Comparison of ENCODE assay signal across 8 cellular contexts in the genomic region with DNA sequence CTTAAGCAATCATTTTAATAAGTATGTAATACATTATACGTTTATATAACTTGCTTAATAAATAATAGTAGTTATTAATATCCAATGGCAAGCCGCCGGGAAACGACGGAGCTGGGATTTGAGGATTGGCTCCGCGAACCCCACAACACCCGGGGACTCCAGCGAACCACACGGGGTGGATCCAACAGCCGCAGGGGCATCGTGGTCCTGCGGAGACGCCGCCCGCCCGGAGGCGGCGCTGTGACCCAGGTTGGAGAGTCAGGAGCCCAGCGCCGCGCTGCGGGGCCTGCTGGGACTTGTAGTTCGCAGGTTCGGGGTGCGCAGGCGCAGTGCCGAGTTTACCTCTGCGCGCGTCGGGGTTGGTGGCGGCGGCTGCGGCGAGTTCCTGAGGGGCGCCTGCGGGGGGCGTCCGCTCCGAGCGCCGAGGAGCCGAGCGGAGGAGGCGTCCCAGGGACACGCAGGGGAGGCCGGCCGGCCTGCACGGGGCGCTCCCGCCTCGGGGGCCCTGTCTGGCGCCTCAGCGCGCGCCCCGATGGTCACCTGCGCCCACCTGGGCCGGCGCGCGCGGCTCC. TPM values are rescaled to one million over a fixed set of nuclear protein-coding genes. Genes with fewer than 3 reads are reported as not detected.
DNase-seq lines count a peak whose midpoint lies in the region; ATAC-seq and TF ChIP-seq lines count a peak whose summit lies in the region.

A gene (plus strand): TSS at position 329 of the 572 bp plus-strand sequence. CDS start 204 bp downstream, at position 533.

- no peaks in the 10 kb centered on the region for H3K9me3 ChIP-seq in CD4-positive, alpha-beta T cell (ENCODE audit: control insufficient read depth, low read length)
- H3K9me3 ChIP-seq in duodenal mucosa (ENCODE audit: control insufficient read depth in 1 of 2, low read length in 2 of 2) = no peaks in the 10 kb centered on the region

- H3K4me3 ChIP-seq in duodenal mucosa (ENCODE audit: low read depth in 1 of 2, low read length in 2 of 2) (peak within 1 kb of the TSS; percentile 86 to 90), lower leg skin (ENCODE audit: low read depth, poor library complexity, severe bottlenecking) (peak within 1 kb of the TSS; percentile 88)

- CTCF ChIA-PET in CD4-positive, alpha-beta T cell (lab: Charles Lee) = interaction anchor here (0.6 to 2.3 kb wide), 12 partner anchors 9 to 171 kb away, joined by 3 to 11 read pairs (median 3); a partner anchor contains a TSS

- H3K9ac ChIP-seq in duodenal mucosa (ENCODE audit: low read depth in 1 of 2, low read length in 2 of 2) = peak within 1 kb of the TSS; percentile 62 to 79

- H3K27ac Mint-ChIP-seq in CD4-positive, alpha-beta T cell = no peak within 1 kb of the TSS

- H3K36me3 ChIP-seq in duodenal mucosa (ENCODE audit: control insufficient read depth in 1 of 2, insufficient read depth in 2 of 2, low read length in 2 of 2) = peaks cover 0 to 8% of the 10 kb centered on the region in 2 donors

- H3K36me3 Mint-ChIP-seq in CD4-positive, alpha-beta T cell (ENCODE audit: low read depth) = peaks cover 4% of the 10 kb centered on the region

- no peak within 1 kb of the TSS for H3K27ac ChIP-seq in CD4-positive, alpha-beta T cell (ENCODE audit: low read depth, low read length)
- peak within 1 kb of the TSS; percentile 6 for H3K27ac ChIP-seq in duodenal mucosa (ENCODE audit: low read depth, low read length)

- H3K4me1 Mint-ChIP-seq in CD4-positive, alpha-beta T cell (ENCODE audit: low read depth) = peaks cover 8% of the 10 kb centered on the region

- POLR2A ChIA-PET in CD4-positive, alpha-beta T cell (lab: Charles Lee) = interaction anchor here (0.6 to 2.3 kb wide), 2 partner anchors 21 to 992 kb away, joined by 3 to 12 read pairs; a partner anchor contains a TSS

- no peaks in the 10 kb centered on the region for H3K27me3 ChIP-seq in CD4-positive, alpha-beta T cell (ENCODE audit: control insufficient read depth, insufficient read depth, low read length)
- no peaks in the 10 kb centered on the region for H3K27me3 ChIP-seq in duodenal mucosa (ENCODE audit: control insufficient read depth in 1 of 2, insufficient read depth in 2 of 2, low read length in 2 of 2)

- TF ChIP-seq POLR2A in lower leg skin (IDR thresholded peaks at IDR 0.05) = no peak

- intact Hi-C loops in CD4-positive, alpha-beta T cell (cut with DNase I, micrococcal nuclease) = loop anchor here (1.0 to 5.0 kb wide), 6 partner anchors 19 to 54 kb away; a partner anchor contains a TSS
- intact Hi-C loops in lower leg skin (cut with DNase I; ENCODE audit: low total_unique reads) = no loop called here

- TF ChIP-seq CTCF in CD4-positive, alpha-beta T cell (IDR thresholded peaks at IDR 0.05) = peak; percentile 97
- peak in 1 of 3 donors; percentile 96 for TF ChIP-seq CTCF in lower leg skin (IDR thresholded peaks at IDR 0.05)

- no peaks in the 10 kb centered on the region for H3K27me3 Mint-ChIP-seq in CD4-positive, alpha-beta T cell

- H3K9me3 Mint-ChIP-seq in CD4-positive, alpha-beta T cell = no peaks in the 10 kb centered on the region

- DNase-seq in CD4-positive, alpha-beta T cell = peak; percentile 96 to 99 (median 98)
- DNase-seq in NCI-H748 treated with DMSO at 0.1 percent for 48 hours (lab: John Stamatoyannopoulos, UW) = peak; percentile 82
- DNase-seq in activated CD4-positive, alpha-beta T cell treated with anti-CD3 and anti-CD28 coated beads, Interleukin-2, amount 50 U/mL, for 48 hours = peak; percentile 97 to 98
- DNase-seq in lower leg skin (ENCODE audit: low spot score in 2 of 2) = peak; percentile 95 to 99
- peak; percentile 96 to 100 for DNase-seq in stimulated activated CD4-positive, alpha-beta T cell treated with anti-CD3 and anti-CD28 coated beads, Interleukin-4, amount 100 ng/mL, for 4 hours

- WGBS in lower leg skin, 2 donors = 0% methylated on average over 13 to 45 of the region's 64 CpGs

- H3K4me3 Mint-ChIP-seq in CD4-positive, alpha-beta T cell = peak within 1 kb of the TSS; percentile 90

- ATAC-seq in CD4-positive, alpha-beta T cell (ENCODE audit: poor library complexity) = peak; percentile 99
- ATAC-seq in GM19397 (IDR thresholded peaks at IDR 0.05; ENCODE audit: unreplicated experiment) (peak; percentile 91), HG03571 (IDR thresholded peaks at IDR 0.05; ENCODE audit: unreplicated experiment) (peak; percentile 72)

- peaks cover 5 to 6% of the 10 kb centered on the region in 2 donors for H3K4me1 ChIP-seq in duodenal mucosa (ENCODE audit: control insufficient read depth in 1 of 2, insufficient read depth in 2 of 2, low read length in 2 of 2)

RNA-seq across cellular contexts. Expression of the gene that starts here (rescaled TPM):
- 1 to 10 TPM; 3.5 to 3.6 TPM for total RNA-seq in CD4-positive, alpha-beta T cell
- total RNA-seq in lower leg skin = 1 to 10 TPM; 6.2 to 8.6 (median 7.3) TPM
